Comparison of ENCODE assay signal across 8 cellular contexts in the genomic region with DNA sequence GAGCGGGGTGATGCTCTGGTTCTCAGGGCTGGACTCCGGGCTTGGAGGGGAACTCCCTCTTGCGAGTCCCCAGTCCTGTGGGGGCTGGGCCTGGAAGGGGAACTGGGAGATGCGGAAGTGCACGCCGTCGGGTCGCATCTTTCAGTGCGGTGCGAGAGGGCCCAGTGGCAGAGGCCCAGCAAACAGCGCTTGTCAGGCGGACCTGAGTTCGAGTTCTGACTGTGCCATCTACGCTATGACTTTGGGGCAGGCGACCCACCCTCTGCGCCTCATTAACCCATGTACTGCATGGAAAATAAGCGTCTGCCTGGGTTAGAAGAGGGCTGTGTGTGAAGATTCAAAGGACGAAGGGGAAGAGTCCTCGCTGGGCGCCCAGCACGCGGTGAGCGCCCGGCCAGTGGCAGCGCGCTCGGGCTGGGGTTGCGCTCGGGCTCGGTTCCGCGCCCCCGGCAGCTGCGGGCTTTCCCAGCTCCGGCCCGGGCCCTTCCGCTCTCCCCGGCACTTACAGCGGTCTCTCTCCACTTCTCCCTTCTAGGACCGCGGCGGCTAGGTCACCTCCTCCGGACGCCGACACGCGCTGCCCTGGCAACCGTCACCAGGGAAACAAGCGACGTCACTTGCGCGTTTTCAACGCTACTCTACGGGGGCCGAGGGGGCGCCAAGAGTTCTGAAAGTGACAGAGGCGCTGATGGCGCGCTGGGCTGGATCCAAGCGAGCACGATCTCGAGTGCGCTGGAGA. TPM values are rescaled to one million over a fixed set of nuclear protein-coding genes. Genes with fewer than 3 reads are reported as not detected.
A peak's percentile ranks its signal among the peaks of the same experiment; 100 is the strongest.
DNase-seq lines count a peak whose midpoint lies in the region; ATAC-seq and TF ChIP-seq lines count a peak whose summit lies in the region.

TSS of gene CCDC13 (minus strand) at position 584 of the 739 bp plus-strand sequence. CDS start 14,908 bp downstream, outside the sequence.

- H3K9me3 ChIP-seq in neural cell (ENCODE audit: low read length), result no peaks in the 10 kb centered on the region

- H3K9me2 ChIP-seq in neural cell (ENCODE audit: insufficient read depth, low read length), result no peaks in the 10 kb centered on the region

- peak; percentile 99 for ATAC-seq in GM21423 (IDR thresholded peaks at IDR 0.05; ENCODE audit: unreplicated experiment)
- peak; percentile 85 for ATAC-seq in foreskin keratinocyte

- H3K4me1 ChIP-seq in foreskin keratinocyte, result peaks cover 3% of the 10 kb centered on the region

- TF ChIP-seq EP300 in neural cell (conservative IDR thresholded peaks at IDR 0.05; ENCODE audit: poor library complexity, severe bottlenecking), result peak; percentile 81

- H3K27me3 ChIP-seq in foreskin keratinocyte (no peaks in the 10 kb centered on the region), neural cell (ENCODE audit: insufficient read depth, low read depth, low read length) (no peaks in the 10 kb centered on the region)

- peak; percentile 21 for TF ChIP-seq RAD21 in neural cell (conservative IDR thresholded peaks at IDR 0.05)

- POLR2A ChIA-PET in RWPE1 (lab: Yijun Ruan, JAX; ENCODE audit: low non-redundant PET), result no interaction called here

- H3K4me1 Mint-ChIP-seq in stimulated activated naive CD8-positive, alpha-beta T cell treated with anti-CD3 and anti-CD28 coated beads, Interleukin-15, Interleukin-2, amounts not matched to agents 100 ng/mL and 50 ng/mL, for 24 hours (ENCODE audit: low read depth), result peaks cover 15% of the 10 kb centered on the region

- H3K36me3 Mint-ChIP-seq in stimulated activated naive CD8-positive, alpha-beta T cell treated with anti-CD3 and anti-CD28 coated beads, Interleukin-15, Interleukin-2, amounts not matched to agents 100 ng/mL and 50 ng/mL, for 24 hours (ENCODE audit: low read depth), result no peaks in the 10 kb centered on the region

- H3K27ac Mint-ChIP-seq in stimulated activated naive CD8-positive, alpha-beta T cell treated with anti-CD3 and anti-CD28 coated beads, Interleukin-15, Interleukin-2, amounts not matched to agents 100 ng/mL and 50 ng/mL, for 24 hours, result peak within 1 kb of the TSS; percentile 90

- H3K27ac ChIP-seq in RWPE1, result peak within 1 kb of the TSS; percentile 34
- no peak within 1 kb of the TSS for H3K27ac ChIP-seq in foreskin keratinocyte
- peak within 1 kb of the TSS; percentile 59 for H3K27ac ChIP-seq in neural cell (ENCODE audit: low read length)

- H3K9ac ChIP-seq in neural cell (ENCODE audit: low read length), result peak within 1 kb of the TSS; percentile 63

- H3K27me3 Mint-ChIP-seq in stimulated activated naive CD8-positive, alpha-beta T cell treated with anti-CD3 and anti-CD28 coated beads, Interleukin-15, Interleukin-2, amounts not matched to agents 100 ng/mL and 50 ng/mL, for 24 hours, result no peaks in the 10 kb centered on the region

- CTCF ChIA-PET in RWPE1 (lab: Yijun Ruan, JAX), result no interaction called here

- H3K36me3 ChIP-seq in neural cell (ENCODE audit: insufficient read depth, low read length), result no peaks in the 10 kb centered on the region

- H4K20me1 ChIP-seq in neural cell (ENCODE audit: insufficient read depth), result no peaks in the 10 kb centered on the region

- H3K4me3 ChIP-seq in neural cell (ENCODE audit: low read length), result peak within 1 kb of the TSS; percentile 82

- no peaks in the 10 kb centered on the region for H3K9me3 Mint-ChIP-seq in stimulated activated naive CD8-positive, alpha-beta T cell treated with anti-CD3 and anti-CD28 coated beads, Interleukin-15, Interleukin-2, amounts not matched to agents 100 ng/mL and 50 ng/mL, for 24 hours

- H3K4me2 ChIP-seq in neural cell (ENCODE audit: low read length), result peak within 1 kb of the TSS; percentile 100

- TF ChIP-seq CTCF in RWPE1 (conservative IDR thresholded peaks at IDR 0.05; ENCODE audit: low read depth) (no peak), foreskin keratinocyte (conservative IDR thresholded peaks at IDR 0.05) (no peak), neural cell (IDR thresholded peaks at IDR 0.05; ENCODE audit: poor library complexity, severe bottlenecking) (peak; percentile 27)

- H3F3A ChIP-seq in neural cell (ENCODE audit: insufficient read depth, low read length, poor library complexity, severe bottlenecking), result no peaks in the 10 kb centered on the region

- peak; percentile 42 for DNase-seq in DMS 273 treated with DMSO at 0.1 percent for 48 hours (lab: John Stamatoyannopoulos, UW)
- peak; percentile 50 for DNase-seq in HuH-7.5 (ENCODE audit: low spot score)
- peak; percentile 52 for DNase-seq in RWPE1 (ENCODE audit: low spot score)
- peak; percentile 67 for DNase-seq in activated effector memory CD4-positive, alpha-beta T cell treated with Interleukin-2 at 50 U/mL for 16 hours
- DNase-seq in foreskin keratinocyte, result peak in 1 of 2 donors; percentile 63

- no peaks in the 10 kb centered on the region for H3K79me2 ChIP-seq in neural cell (replicated peaks; ENCODE audit: insufficient read depth, low read length)

- H3K4me3 Mint-ChIP-seq in stimulated activated naive CD8-positive, alpha-beta T cell treated with anti-CD3 and anti-CD28 coated beads, Interleukin-15, Interleukin-2, amounts not matched to agents 100 ng/mL and 50 ng/mL, for 24 hours, result peak within 1 kb of the TSS; percentile 90

- H2AFZ ChIP-seq in neural cell (ENCODE audit: low read depth, low read length), result peak within 1 kb of the TSS; percentile 65

TF ChIP-seq in neural cell, 6 proteins besides CTCF, POLR2A, EP300 and RAD21:
- TF ChIP-seq MXI1 (conservative IDR thresholded peaks at IDR 0.05; ENCODE audit: poor library complexity, severe bottlenecking) (peak; percentile 90), EZH2 (IDR thresholded peaks at IDR 0.05; ENCODE audit: borderline replicate concordance, insufficient read depth, low read length, poor library complexity, severe bottlenecking) (no peak), POLR2AphosphoS5 (IDR thresholded peaks at IDR 0.05) (peak; percentile 44), TAF1 (IDR thresholded peaks at IDR 0.05; ENCODE audit: low read depth) (peak; percentile 54), SMC3 (conservative IDR thresholded peaks at IDR 0.05; ENCODE audit: poor library complexity) (peak; percentile 21)
- TF ChIP-seq, protein P1, sequence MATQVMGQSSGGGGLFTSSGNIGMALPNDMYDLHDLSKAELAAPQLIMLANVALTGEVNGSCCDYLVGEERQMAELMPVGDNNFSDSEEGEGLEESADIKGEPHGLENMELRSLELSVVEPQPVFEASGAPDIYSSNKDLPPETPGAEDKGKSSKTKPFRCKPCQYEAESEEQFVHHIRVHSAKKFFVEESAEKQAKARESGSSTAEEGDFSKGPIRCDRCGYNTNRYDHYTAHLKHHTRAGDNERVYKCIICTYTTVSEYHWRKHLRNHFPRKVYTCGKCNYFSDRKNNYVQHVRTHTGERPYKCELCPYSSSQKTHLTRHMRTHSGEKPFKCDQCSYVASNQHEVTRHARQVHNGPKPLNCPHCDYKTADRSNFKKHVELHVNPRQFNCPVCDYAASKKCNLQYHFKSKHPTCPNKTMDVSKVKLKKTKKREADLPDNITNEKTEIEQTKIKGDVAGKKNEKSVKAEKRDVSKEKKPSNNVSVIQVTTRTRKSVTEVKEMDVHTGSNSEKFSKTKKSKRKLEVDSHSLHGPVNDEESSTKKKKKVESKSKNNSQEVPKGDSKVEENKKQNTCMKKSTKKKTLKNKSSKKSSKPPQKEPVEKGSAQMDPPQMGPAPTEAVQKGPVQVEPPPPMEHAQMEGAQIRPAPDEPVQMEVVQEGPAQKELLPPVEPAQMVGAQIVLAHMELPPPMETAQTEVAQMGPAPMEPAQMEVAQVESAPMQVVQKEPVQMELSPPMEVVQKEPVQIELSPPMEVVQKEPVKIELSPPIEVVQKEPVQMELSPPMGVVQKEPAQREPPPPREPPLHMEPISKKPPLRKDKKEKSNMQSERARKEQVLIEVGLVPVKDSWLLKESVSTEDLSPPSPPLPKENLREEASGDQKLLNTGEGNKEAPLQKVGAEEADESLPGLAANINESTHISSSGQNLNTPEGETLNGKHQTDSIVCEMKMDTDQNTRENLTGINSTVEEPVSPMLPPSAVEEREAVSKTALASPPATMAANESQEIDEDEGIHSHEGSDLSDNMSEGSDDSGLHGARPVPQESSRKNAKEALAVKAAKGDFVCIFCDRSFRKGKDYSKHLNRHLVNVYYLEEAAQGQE (IDR thresholded peaks at IDR 0.05; ENCODE audit: borderline replicate concordance), result no peak
TF ChIP-seq in neural cell: peak in this region for 4.

RNA-seq across cellular contexts. Expression of gene CCDC13, which starts in this region (rescaled TPM):
- 0.32 TPM in 1 of 2 replicates, not detected in the other for total RNA-seq in foreskin keratinocyte
- 0.18 and 0.25 TPM in 2 replicates for polyA plus RNA-seq in foreskin keratinocyte
- 6.5 and 8.6 TPM in 2 replicates for polyA plus RNA-seq in neural cell
- polyA minus RNA-seq in neural cell, result 3.2 and 4.9 TPM in 2 replicates

Comparison
In these comparisons a context has a peak if more than half of its experiments do, and no peak if none do; other contexts are left out.
1. Peak in ATAC-seq in foreskin keratinocyte; RNA of the gene not detected or under 1 TPM.